In genomic region chr2:30782124-30782523, GRCh38 we compare ENCODE assay signal across 24 cellular contexts. TPM values are rescaled to one million over a fixed set of nuclear protein-coding genes. Genes with fewer than 3 reads are reported as not detected.
DNase-seq lines count a peak whose midpoint lies in the region; ATAC-seq, FAIRE-seq and TF ChIP-seq lines count a peak whose summit lies in the region.
"Had no signal": no experiment of that assay in that cellular context is flagged by ENCODE, and none has a peak within 500 bp of the region (broad histone marks: within the 10 kb centered on the region; RNA-seq: fewer than 3 reads in every experiment).

No MANE protein-coding gene starts in this region.

- no peaks in the 10 kb centered on the region for H3K9me3 ChIP-seq in endodermal cell (ENCODE audit: control insufficient read depth, low read length)
- H3K9me3 ChIP-seq in small intestine (ENCODE audit: control insufficient read depth, low read depth), result no peaks in the 10 kb centered on the region
- H3K9me3 ChIP-seq in BE2C, result no peaks in the 10 kb centered on the region
- H3K9me3 ChIP-seq: BLaER1, Caco-2 had no signal

- H3K4me3 Mint-ChIP-seq in endodermal cell, result no peak overlapping the region
- H3K4me3 Mint-ChIP-seq: CD4-positive, alpha-beta T cell had no signal

- H3K9ac ChIP-seq in endodermal cell (ENCODE audit: extremely low read depth, low read length, poor library complexity, severe bottlenecking), result no peak overlapping the region
- H3K9ac ChIP-seq: BLaER1 had no signal

- no peaks in the 10 kb centered on the region for H3K9me3 Mint-ChIP-seq in endodermal cell
- H3K9me3 Mint-ChIP-seq: CD4-positive, alpha-beta T cell had no signal

- 92 to 96% methylated on average over 6 of the region's 6 CpGs for WGBS in endodermal cell (ENCODE audit: insufficient coverage in 1 of 2, insufficient read length in 1 of 2), 2 experiments
- WGBS in small intestine, 3 donors, result 12 to 57% (median 39%) methylated on average over 6 of the region's 6 CpGs

- H3K27me3 Mint-ChIP-seq in endodermal cell (ENCODE audit: insufficient read depth), result no peaks in the 10 kb centered on the region

- intact Hi-C loops in Right ventricle myocardium inferior (cut with DNase I) (no loop called here), left cardiac atrium (cut with DNase I) (no loop called here)

- no peak overlapping the region for H3K27ac Mint-ChIP-seq in endodermal cell
- H3K27ac Mint-ChIP-seq: CD4-positive, alpha-beta T cell had no signal

- no peak for DNase-seq in Right ventricle myocardium inferior (ENCODE audit: missing footprints)
- no peak for DNase-seq in left cardiac atrium
- DNase-seq in endodermal cell, result peak; percentile 11
- peak; percentile 0 for DNase-seq in islet precursor cell
- DNase-seq in small intestine, result peak; percentile 91
- no peak for DNase-seq in BE2C
- no peak for DNase-seq in stimulated activated CD8-positive, alpha-beta memory T cell treated with anti-CD3 and anti-CD28 coated beads, Interleukin-4, amount 100 ng/mL, for 48 hours
- no peak for DNase-seq in stimulated activated CD4-positive, alpha-beta T cell treated with anti-CD3 and anti-CD28 coated beads, Interleukin-2, amount 100 ng/mL, for 48 hours
- DNase-seq: Caco-2; CD4-positive, alpha-beta T cell; DMS 273 treated with DMSO at 0.1 percent for 48 hours; DND-41; H7; Kasumi-1; NCI-H1694; NCI-H2081; NCI-H2171; NCI-H524 treated with DMSO at 0.1 percent for 48 hours; NCI-H82 had no signal

- no peaks in the 10 kb centered on the region for H3K4me1 Mint-ChIP-seq in endodermal cell

- TF ChIP-seq CTCF in endodermal cell (conservative IDR thresholded peaks at IDR 0.05) (no peak), BE2C (IDR thresholded peaks at IDR 0.05; ENCODE audit: low read depth, low read length) (no peak)

- H3K27ac ChIP-seq in endodermal cell (ENCODE audit: low read depth, low read length) (no peak overlapping the region), small intestine (ENCODE audit: low read depth in 1 of 2, low read length in 1 of 2) (peak overlapping the region in 1 of 2 donors; percentile 25)
- H3K27ac ChIP-seq: BLaER1 had no signal

- H3K36me3 ChIP-seq in endodermal cell (ENCODE audit: control insufficient read depth, insufficient read depth, low read length) (peaks cover 45% of the 10 kb centered on the region), small intestine (ENCODE audit: control insufficient read depth in 2 of 2, insufficient read depth in 2 of 2, low read length in 2 of 2) (peaks cover 2 to 10% of the 10 kb centered on the region in 2 donors), BE2C (no peaks in the 10 kb centered on the region)
- H3K36me3 ChIP-seq: BLaER1 had no signal

- peak; percentile 51 for ATAC-seq in Right ventricle myocardium inferior
- ATAC-seq in left cardiac atrium, result no peak
- ATAC-seq: GM12878, Panc1 had no signal

- H3K36me3 Mint-ChIP-seq in endodermal cell (ENCODE audit: low read depth), result peaks cover 53% of the 10 kb centered on the region

- no peak for FAIRE-seq in small intestine (lab: Jason Lieb, UNC)
- FAIRE-seq: GM12878 had no signal

- no peaks in the 10 kb centered on the region for H3K27me3 ChIP-seq in endodermal cell (ENCODE audit: control insufficient read depth, insufficient read depth, low read length, poor library complexity, severe bottlenecking)
- no peaks in the 10 kb centered on the region for H3K27me3 ChIP-seq in small intestine (ENCODE audit: control insufficient read depth in 2 of 2, insufficient read depth in 2 of 2, low read length in 2 of 2)
- no peaks in the 10 kb centered on the region for H3K27me3 ChIP-seq in BE2C
- H3K27me3 ChIP-seq: BLaER1 had no signal

- H3K4me3 ChIP-seq in endodermal cell (ENCODE audit: low read length) (no peak overlapping the region), small intestine (ENCODE audit: low read depth in 1 of 2, low read length in 2 of 2) (no peak overlapping the region), BE2C (ENCODE audit: low read depth, low read length) (no peak overlapping the region)
- H3K4me3 ChIP-seq: BLaER1, GM12878 had no signal

- no peaks in the 10 kb centered on the region for H3K4me1 ChIP-seq in endodermal cell (ENCODE audit: control insufficient read depth, insufficient read depth, low read length)
- H3K4me1 ChIP-seq in small intestine (ENCODE audit: control insufficient read depth in 2 of 2, insufficient read depth in 1 of 2, low read depth in 1 of 2, low read length in 1 of 2), result peaks cover 6 to 13% of the 10 kb centered on the region in 2 donors
- H3K4me1 ChIP-seq in BE2C, result no peaks in the 10 kb centered on the region
- H3K4me1 ChIP-seq: BLaER1, Caco-2 had no signal

RNA-seq across cellular contexts. Expression of gene CAPN13, which starts 25.1 kb away (rescaled TPM):
- total RNA-seq in Right ventricle myocardium inferior (not detected), left cardiac atrium (not detected), endodermal cell (10 to 100 TPM; 29.5 to 38.6 TPM)
- 1.1 TPM for polyA plus RNA-seq in endodermal cell (2013, experiment 1 of 2)
- 1.7 TPM for polyA plus RNA-seq in endodermal cell (2013, experiment 2 of 2)
- 10 to 100 TPM; 39.6 to 85.9 (median 79.4) TPM for polyA plus RNA-seq in small intestine
- polyA plus RNA-seq in BE2C (2012; ENCODE audit: insufficient read depth, insufficient read length, low read depth), result 0.40 TPM
- total RNA-seq: A673; CD4-positive, alpha-beta T cell; MCF 10A had no signal

Comparison
In these comparisons a context has a peak if more than half of its experiments do, and no peak if none do; other contexts are left out.
1. DNase-seq: peak in endodermal cell (single experiment), islet precursor cell (single experiment) and small intestine (single experiment); none in Right ventricle myocardium inferior (single experiment), left cardiac atrium (single experiment), BE2C (single experiment), stimulated activated CD8-positive, alpha-beta memory T cell treated with anti-CD3 and anti-CD28 coated beads, Interleukin-4, amount 100 ng/mL, for 48 hours (single experiment) and stimulated activated CD4-positive, alpha-beta T cell treated with anti-CD3 and anti-CD28 coated beads, Interleukin-2, amount 100 ng/mL, for 48 hours (0 of 2).
2. RNA of gene CAPN13, which starts 25.1 kb away (total RNA-seq): 29.5 to 38.6 TPM in endodermal cell; not detected in Right ventricle myocardium inferior (single experiment) and not detected in left cardiac atrium; every median in the first group is over 10 times any median in the second.